ENCODE assay signal across 15 cellular contexts in genomic region chr7:143507534-143507933, GRCh38. TPM values are rescaled to one million over a fixed set of nuclear protein-coding genes. Genes with fewer than 3 reads are reported as not detected.
DNase-seq lines count a peak whose midpoint lies in the region; ATAC-seq and TF ChIP-seq lines count a peak whose summit lies in the region.
"Had no signal": no experiment of that assay in that cellular context is flagged by ENCODE, and none has a peak within 500 bp of the region (broad histone marks: within the 10 kb centered on the region; RNA-seq: fewer than 3 reads in every experiment).

No MANE protein-coding gene starts in this region.

- peak; percentile 71 for ATAC-seq in activated T-helper 17 cell treated with anti-CD3 and anti-CD28 coated beads, Interleukin-2, amount 50 U/mL, for 72 hours (replicated peaks)
- peak; percentile 28 for ATAC-seq in stimulated activated naive CD8-positive, alpha-beta T cell treated with anti-CD3 and anti-CD28 coated beads, Interleukin-15, Interleukin-2, amounts not matched to agents 100 U/mL and 50 U/mL, for 24 hours
- no peak for ATAC-seq in HG02840 (IDR thresholded peaks at IDR 0.05; ENCODE audit: low FRiP score, unreplicated experiment)
- ATAC-seq: GM23338 had no signal

- H3K27ac ChIP-seq in caudate nucleus (ENCODE audit: low read depth, low read length) = peak overlapping the region; percentile 52
- H3K27ac ChIP-seq in ovary = no peak overlapping the region

- no peak overlapping the region for H3K4me3 ChIP-seq in ovary
- H3K4me3 ChIP-seq: GM23338 had no signal

- no peak overlapping the region for H3K4me3 Mint-ChIP-seq in activated naive CD4-positive, alpha-beta T cell treated with anti-CD3 and anti-CD28 coated beads for 36 hours
- H3K4me3 Mint-ChIP-seq in activated T-helper 17 cell treated with anti-CD3 and anti-CD28 coated beads, Interleukin-2, amount 50 U/mL, for 72 hours = no peak overlapping the region
- H3K4me3 Mint-ChIP-seq: CD4-positive, alpha-beta T cell; GM23338 had no signal

- DNase-seq in activated naive CD4-positive, alpha-beta T cell treated with anti-CD3 and anti-CD28 coated beads for 36 hours = no peak
- no peak for DNase-seq in activated naive CD4-positive, alpha-beta T cell treated with anti-CD3 and anti-CD28 coated beads, Interleukin-2, amount 50 U/mL, for 16 hours
- DNase-seq in caudate nucleus (lab: John Stamatoyannopoulos, UW) (no peak), ovary (no peak)
- no peak for DNase-seq in stimulated activated naive CD8-positive, alpha-beta T cell treated with anti-CD3 and anti-CD28 coated beads, Interleukin-15, Interleukin-2, amounts not matched to agents 100 U/mL and 50 U/mL, for 24 hours
- DNase-seq: BE2C; C1 segment of cervical spinal cord; Caco-2; CD4-positive, alpha-beta T cell; HCEC 1CT; IMR-90 had no signal

- peaks cover 11% of the 10 kb centered on the region for H3K9me3 Mint-ChIP-seq in activated naive CD4-positive, alpha-beta T cell treated with anti-CD3 and anti-CD28 coated beads for 36 hours
- peaks cover 3% of the 10 kb centered on the region for H3K9me3 Mint-ChIP-seq in activated T-helper 17 cell treated with anti-CD3 and anti-CD28 coated beads, Interleukin-2, amount 50 U/mL, for 72 hours
- H3K9me3 Mint-ChIP-seq: GM23338 had no signal

- no peaks in the 10 kb centered on the region for H3K4me1 ChIP-seq in ovary (ENCODE audit: insufficient read depth)
- H3K4me1 ChIP-seq: BE2C had no signal

- no peaks in the 10 kb centered on the region for H3K27me3 ChIP-seq in ovary
- H3K27me3 ChIP-seq: BE2C had no signal

- H3K27me3 Mint-ChIP-seq in activated naive CD4-positive, alpha-beta T cell treated with anti-CD3 and anti-CD28 coated beads for 36 hours (ENCODE audit: low read depth) = no peaks in the 10 kb centered on the region
- no peaks in the 10 kb centered on the region for H3K27me3 Mint-ChIP-seq in activated T-helper 17 cell treated with anti-CD3 and anti-CD28 coated beads, Interleukin-2, amount 50 U/mL, for 72 hours
- H3K27me3 Mint-ChIP-seq: CD4-positive, alpha-beta T cell had no signal

- TF ChIP-seq EP300 in ovary (IDR thresholded peaks at IDR 0.05) = no peak

- 78 to 88% (median 83%) methylated on average over 3 of the region's 3 CpGs for WGBS in ovary, 3 donors

- H3K36me3 Mint-ChIP-seq in activated naive CD4-positive, alpha-beta T cell treated with anti-CD3 and anti-CD28 coated beads for 36 hours (ENCODE audit: low read depth) = peaks cover 13% of the 10 kb centered on the region
- H3K36me3 Mint-ChIP-seq in activated T-helper 17 cell treated with anti-CD3 and anti-CD28 coated beads, Interleukin-2, amount 50 U/mL, for 72 hours (ENCODE audit: low read depth) = no peaks in the 10 kb centered on the region

- CTCF ChIA-PET in activated naive CD4-positive, alpha-beta T cell treated with anti-CD3 and anti-CD28 coated beads for 36 hours (lab: Charles Lee) = interaction anchor here (0.7 kb wide), 1 partner anchor 22 kb away, joined by 3 read pairs; no protein-coding TSS in a partner anchor

- TF ChIP-seq POLR2A in ovary (IDR thresholded peaks at IDR 0.05) = no peak

- TF ChIP-seq CTCF in ovary (IDR thresholded peaks at IDR 0.05) = no peak

- H3K36me3 ChIP-seq in ovary = no peaks in the 10 kb centered on the region
- H3K36me3 ChIP-seq: BE2C had no signal

- no peaks in the 10 kb centered on the region for H3K9me3 ChIP-seq in ovary
- H3K9me3 ChIP-seq: BE2C, Caco-2 had no signal

- peak overlapping the region; percentile 11 for H3K27ac Mint-ChIP-seq in activated naive CD4-positive, alpha-beta T cell treated with anti-CD3 and anti-CD28 coated beads for 36 hours
- H3K27ac Mint-ChIP-seq in activated T-helper 17 cell treated with anti-CD3 and anti-CD28 coated beads, Interleukin-2, amount 50 U/mL, for 72 hours = no peak overlapping the region
- H3K27ac Mint-ChIP-seq: CD4-positive, alpha-beta T cell; GM23338 had no signal

- H3K4me1 Mint-ChIP-seq in activated naive CD4-positive, alpha-beta T cell treated with anti-CD3 and anti-CD28 coated beads for 36 hours (ENCODE audit: low read depth) = peaks cover 19% of the 10 kb centered on the region
- peaks cover 5% of the 10 kb centered on the region for H3K4me1 Mint-ChIP-seq in activated T-helper 17 cell treated with anti-CD3 and anti-CD28 coated beads, Interleukin-2, amount 50 U/mL, for 72 hours

- intact Hi-C loops in activated naive CD4-positive, alpha-beta T cell treated with anti-CD3 and anti-CD28 coated beads for 36 hours (cut with micrococcal nuclease) = loop anchor here (2.0 to 5.0 kb wide), 2 partner anchors 15 to 125 kb away; partner anchors contain the start of gene ZYX
- intact Hi-C loops in ovary (cut with DNase I) = no loop called here

RNA-seq across cellular contexts. Expression of gene TAS2R41, which starts 29.9 kb away (rescaled TPM):
- total RNA-seq in activated naive CD4-positive, alpha-beta T cell treated with anti-CD3 and anti-CD28 coated beads for 36 hours = not detected
- not detected for total RNA-seq in activated T-helper 17 cell treated with anti-CD3 and anti-CD28 coated beads, Interleukin-2, amount 50 U/mL, for 72 hours
- under 1 TPM in 1 of 7 donors, not detected in 6; 0.50 TPM for total RNA-seq in ovary
- polyA plus RNA-seq in ovary = not detected
- total RNA-seq: A172, Caco-2, IMR-90 had no signal
- polyA plus RNA-seq: GM23338, IMR-90 had no signal
